In the genomic region with DNA sequence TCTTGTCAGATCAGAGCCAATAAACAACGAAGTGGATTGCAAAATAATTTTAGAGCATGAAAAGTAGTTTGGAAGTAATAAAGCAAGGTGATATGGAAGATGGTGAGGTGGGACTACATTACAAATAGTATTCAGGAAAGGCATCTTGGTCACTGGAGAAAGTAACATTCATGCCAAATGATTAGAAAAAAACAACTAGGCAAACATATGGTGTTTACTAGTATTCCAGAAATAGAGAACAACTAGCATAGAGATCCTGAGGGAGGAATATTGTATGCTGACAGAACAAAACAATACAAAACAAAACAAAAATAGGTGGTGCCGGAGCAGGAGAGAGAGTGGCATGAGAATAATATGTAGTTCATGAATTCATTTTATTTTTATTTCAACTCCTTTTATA, we compare ENCODE assay signal across 20 cellular contexts. TPM values are rescaled to one million over a fixed set of nuclear protein-coding genes. Genes with fewer than 3 reads are reported as not detected.
DNase-seq lines count a peak whose midpoint lies in the region; ATAC-seq and TF ChIP-seq lines count a peak whose summit lies in the region.
"Had no signal": no experiment of that assay in that cellular context is flagged by ENCODE, and none has a peak within 500 bp of the region (broad histone marks: within the 10 kb centered on the region; RNA-seq: fewer than 3 reads in every experiment).

No MANE protein-coding gene starts in this region.

- ATAC-seq in WTC11, result no peak
- no peak for ATAC-seq in activated CD4-positive, alpha-beta T cell treated with anti-CD3 and anti-CD28 coated beads for 36 hours
- ATAC-seq: A549 had no signal

- H3K4me3 ChIP-seq in GM23248, result no peak overlapping the region
- H3K4me3 ChIP-seq: A549; BLaER1 treated with 17β-estradiol and CSF1 and Interleukin-3, amounts not matched to agents 10 nM and 100 nM had no signal

- H3K9ac ChIP-seq in GM23248, result no peak overlapping the region
- H3K9ac ChIP-seq: BLaER1 treated with 17β-estradiol and CSF1 and Interleukin-3, amounts not matched to agents 10 nM and 100 nM had no signal

- H3K9me2 ChIP-seq in GM23248 (ENCODE audit: insufficient read depth), result no peaks in the 10 kb centered on the region

- H3K27ac Mint-ChIP-seq in WTC11, result 0 out of 2 replicates have a peak overlapping the region, but pooled peaks have one; percentile 59
- H3K27ac Mint-ChIP-seq in activated CD4-positive, alpha-beta T cell treated with anti-CD3 and anti-CD28 coated beads for 36 hours, result no peak overlapping the region
- H3K27ac Mint-ChIP-seq: CD14-positive monocyte; CD4-positive, alpha-beta T cell; CD8-positive, alpha-beta memory T cell had no signal

- H3K27ac ChIP-seq in GM23248, result no peak overlapping the region
- H3K27ac ChIP-seq: A549; BLaER1 treated with 17β-estradiol and CSF1 and Interleukin-3, amounts not matched to agents 10 nM and 100 nM had no signal

- H3K36me3 Mint-ChIP-seq in WTC11, result peaks cover 5% of the 10 kb centered on the region
- no peaks in the 10 kb centered on the region for H3K36me3 Mint-ChIP-seq in activated CD4-positive, alpha-beta T cell treated with anti-CD3 and anti-CD28 coated beads for 36 hours (ENCODE audit: low read depth)
- H3K36me3 Mint-ChIP-seq: CD14-positive monocyte; CD8-positive, alpha-beta memory T cell had no signal

- TF ChIP-seq CTCF in WTC11 (IDR thresholded peaks at IDR 0.05), result no peak

- no peaks in the 10 kb centered on the region for H3K27me3 ChIP-seq in GM23248 (replicated peaks; ENCODE audit: insufficient read depth)
- H3K27me3 ChIP-seq: BE2C; BLaER1 treated with 17β-estradiol and CSF1 and Interleukin-3, amounts not matched to agents 10 nM and 100 nM had no signal

- H3K27me3 Mint-ChIP-seq in WTC11 (ENCODE audit: low read depth), result no peaks in the 10 kb centered on the region
- H3K27me3 Mint-ChIP-seq in activated CD4-positive, alpha-beta T cell treated with anti-CD3 and anti-CD28 coated beads for 36 hours, result peaks cover 7% of the 10 kb centered on the region

- POLR2A ChIA-PET in WTC11 (lab: Charles Lee), result no interaction called here
- POLR2A ChIA-PET in activated CD4-positive, alpha-beta T cell treated with anti-CD3 and anti-CD28 coated beads for 36 hours (lab: Charles Lee), result no interaction called here

- in situ Hi-C loops in GM23248 (cut with MboI), result no loop called here

- intact Hi-C loops in activated CD4-positive, alpha-beta T cell treated with anti-CD3 and anti-CD28 coated beads for 36 hours (cut with DNase I, micrococcal nuclease), result no loop called here

- 59 to 62% methylated on average over 2 of the region's 2 CpGs for WGBS in GM23248 (ENCODE audit: low coverage in 1 of 2, low lambda C conversion rate in 2 of 2, missing lambda C conversion rate in 2 of 2), 2 experiments

- DNase-seq in GM23248 (no peak), WTC11 (ENCODE audit: low spot score) (no peak), cerebellum (ENCODE audit: low spot score) (peak; percentile 4), NCI-H1930 (lab: John Stamatoyannopoulos, UW) (no peak), HUDEP-2 (lab: John Stamatoyannopoulos, UW; ENCODE audit: unreplicated experiment in 76 of 76) (no peak), D341Med (ENCODE audit: low spot score) (no peak)
- no peak for DNase-seq in activated CD4-positive, alpha-beta T cell treated with anti-CD3 and anti-CD28 coated beads for 36 hours
- DNase-seq: 8988T; ACHN; AML-193; BE2C; CD4-positive, alpha-beta T cell; CD8-positive, alpha-beta memory T cell; DMS53; DMS79 treated with DMSO at 0.1 percent for 48 hours; H7; HCEC 1CT had no signal

- H4K20me1 ChIP-seq in GM23248 (ENCODE audit: insufficient read depth), result no peaks in the 10 kb centered on the region
- H4K20me1 ChIP-seq: BLaER1 treated with 17β-estradiol and CSF1 and Interleukin-3, amounts not matched to agents 10 nM and 100 nM had no signal

- peaks cover 55% of the 10 kb centered on the region for H3K4me1 Mint-ChIP-seq in WTC11
- no peaks in the 10 kb centered on the region for H3K4me1 Mint-ChIP-seq in activated CD4-positive, alpha-beta T cell treated with anti-CD3 and anti-CD28 coated beads for 36 hours
- H3K4me1 Mint-ChIP-seq: CD14-positive monocyte; CD8-positive, alpha-beta memory T cell had no signal

- no peaks in the 10 kb centered on the region for H3K36me3 ChIP-seq in GM23248 (ENCODE audit: low read depth)
- H3K36me3 ChIP-seq: BE2C; BLaER1 treated with 17β-estradiol and CSF1 and Interleukin-3, amounts not matched to agents 10 nM and 100 nM had no signal

- H2AFZ ChIP-seq in GM23248, result peak overlapping the region; percentile 28; the same call in 1 of the 2 replicates

- peaks cover 4% of the 10 kb centered on the region for H3K9me3 Mint-ChIP-seq in WTC11
- H3K9me3 Mint-ChIP-seq in activated CD4-positive, alpha-beta T cell treated with anti-CD3 and anti-CD28 coated beads for 36 hours (ENCODE audit: low read depth), result no peaks in the 10 kb centered on the region
- H3K9me3 Mint-ChIP-seq: CD14-positive monocyte; CD4-positive, alpha-beta T cell; CD8-positive, alpha-beta memory T cell had no signal

- H3K4me3 Mint-ChIP-seq in WTC11, result no peak overlapping the region
- no peak overlapping the region for H3K4me3 Mint-ChIP-seq in activated CD4-positive, alpha-beta T cell treated with anti-CD3 and anti-CD28 coated beads for 36 hours
- H3K4me3 Mint-ChIP-seq: CD14-positive monocyte; CD4-positive, alpha-beta T cell; CD8-positive, alpha-beta memory T cell had no signal

- H3K4me2 ChIP-seq in GM23248 (ENCODE audit: unreplicated experiment), result peak overlapping the region; percentile 10
- H3K4me2 ChIP-seq: A549; BLaER1 treated with 17β-estradiol and CSF1 and Interleukin-3, amounts not matched to agents 10 nM and 100 nM had no signal

- H3K9me3 ChIP-seq in GM23248 (ENCODE audit: low read depth), result no peaks in the 10 kb centered on the region
- H3K9me3 ChIP-seq: A549; BE2C; BLaER1 treated with 17β-estradiol and CSF1 and Interleukin-3, amounts not matched to agents 10 nM and 100 nM had no signal

- peaks cover 9% of the 10 kb centered on the region; the same call in 1 of the 2 replicates for H3K4me1 ChIP-seq in GM23248 (ENCODE audit: insufficient read depth)
- H3K4me1 ChIP-seq: A549; BE2C; BLaER1 treated with 17β-estradiol and CSF1 and Interleukin-3, amounts not matched to agents 10 nM and 100 nM had no signal

- H3K79me2 ChIP-seq in GM23248 (ENCODE audit: insufficient read depth), result no peaks in the 10 kb centered on the region

- CTCF ChIA-PET in WTC11 (lab: Charles Lee), result no interaction called here
- CTCF ChIA-PET in activated CD4-positive, alpha-beta T cell treated with anti-CD3 and anti-CD28 coated beads for 36 hours (lab: Charles Lee), result no interaction called here

- no peaks in the 10 kb centered on the region for H3F3A ChIP-seq in GM23248 (ENCODE audit: insufficient read depth)

TF ChIP-seq in WTC11, 78 proteins besides CTCF, POLR2A, EP300 and RAD21:
- TF ChIP-seq ATF1 (CRISPR knock-in tag; IDR thresholded peaks at IDR 0.05), result no peak
- TF ChIP-seq NFATC4 (CRISPR knock-in tag; IDR thresholded peaks at IDR 0.05), result no peak
- TF ChIP-seq, protein P1, sequence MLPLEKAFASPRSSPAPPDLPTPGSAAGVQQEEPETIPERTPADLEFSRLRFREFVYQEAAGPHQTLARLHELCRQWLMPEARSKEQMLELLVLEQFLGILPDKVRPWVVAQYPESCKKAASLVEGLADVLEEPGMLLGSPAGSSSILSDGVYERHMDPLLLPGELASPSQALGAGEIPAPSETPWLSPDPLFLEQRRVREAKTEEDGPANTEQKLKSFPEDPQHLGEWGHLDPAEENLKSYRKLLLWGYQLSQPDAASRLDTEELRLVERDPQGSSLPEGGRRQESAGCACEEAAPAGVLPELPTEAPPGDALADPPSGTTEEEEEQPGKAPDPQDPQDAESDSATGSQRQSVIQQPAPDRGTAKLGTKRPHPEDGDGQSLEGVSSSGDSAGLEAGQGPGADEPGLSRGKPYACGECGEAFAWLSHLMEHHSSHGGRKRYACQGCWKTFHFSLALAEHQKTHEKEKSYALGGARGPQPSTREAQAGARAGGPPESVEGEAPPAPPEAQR (CRISPR knock-in tag; IDR thresholded peaks at IDR 0.05), result no peak

RNA-seq across cellular contexts. Expression of a gene that starts 11.8 kb away (rescaled TPM):
- 51.2 and 63.4 TPM in 2 replicates for total RNA-seq in GM23248 (2014; rRNA removed; shearing (Covaris generic))
- polyA plus RNA-seq in GM23248 (2016; fragmentation: Nextera tagmentation; extraction: Ambion mirVana), result 38.2 and 40.3 TPM in 2 replicates
- 3.5 to 5.7 TPM (median 3.8 TPM) in 3 replicates for total RNA-seq in WTC11 (2021)
- total RNA-seq in cerebellum, result 13.4 TPM
- not detected for total RNA-seq in activated CD4-positive, alpha-beta T cell treated with anti-CD3 and anti-CD28 coated beads for 36 hours
- total RNA-seq: CD4-positive, alpha-beta T cell; CD8-positive, alpha-beta memory T cell had no signal
- polyA plus RNA-seq: CD14-positive monocyte; CD8-positive, alpha-beta memory T cell had no signal
